In the genomic region with DNA sequence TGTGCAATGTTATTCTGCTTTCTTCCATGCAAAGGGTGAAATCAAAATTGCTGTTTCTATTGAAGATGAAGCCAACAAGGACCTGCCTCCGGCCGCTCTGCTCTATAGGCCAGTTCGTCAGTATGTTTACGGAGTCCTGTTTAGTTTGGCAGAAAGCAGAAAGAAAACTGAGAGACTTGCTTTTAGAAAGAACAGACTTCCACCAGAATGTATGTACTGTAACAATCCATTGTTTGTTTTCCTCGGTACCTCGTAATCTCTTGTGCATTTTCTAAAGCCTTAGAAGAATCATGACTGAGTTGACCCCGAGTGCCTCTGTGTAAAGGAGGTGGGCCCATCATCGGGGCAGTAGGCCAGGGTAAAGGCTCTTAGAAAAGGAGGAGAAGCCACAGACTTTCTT, we compare ENCODE assay signal across 21 cellular contexts.
"Had no signal": no experiment of that assay in that cellular context is flagged by ENCODE, and none has a peak within 500 bp of the region (broad histone marks: within the 10 kb centered on the region; RNA-seq: fewer than 3 reads in every experiment).

No MANE protein-coding gene starts in this region.

- H3K27ac ChIP-seq: gastroesophageal sphincter, parathyroid adenoma, right atrium auricular region, skin epidermis, suprapubic skin, thyroid gland had no signal

- H3K4me1 ChIP-seq: gastroesophageal sphincter, parathyroid adenoma, right atrium auricular region, thyroid gland had no signal

- DNase-seq: cortex of kidney; effector CD8-positive, alpha-beta T cell; glutamatergic neuron; immature natural killer cell; kidney; left cardiac atrium; left ventricle myocardium superior; mesenchymal stem cell; midbrain; naive B cell; sigmoid colon; stimulated activated CD4-positive, alpha-beta T cell treated with anti-CD3 and anti-CD28 coated beads, Interleukin-12 subunit alpha, Interleukin-12 subunit beta, amount 100 ng/mL, for 4 hours; stimulated activated naive CD4-positive, alpha-beta T cell treated with Interleukin-2 at 50 U/mL for 16 hours had no signal

- H3K4me3 ChIP-seq: dorsolateral prefrontal cortex, gastroesophageal sphincter, lung, right atrium auricular region, sigmoid colon, skin epidermis, suprapubic skin, thyroid gland had no signal

- H3K9ac ChIP-seq: parathyroid adenoma had no signal

- ATAC-seq: gastroesophageal sphincter, left cardiac atrium had no signal

- H3K27me3 ChIP-seq: dorsolateral prefrontal cortex, gastroesophageal sphincter, right atrium auricular region, sigmoid colon, suprapubic skin, thyroid gland had no signal

- H3K9me3 ChIP-seq: gastroesophageal sphincter, right atrium auricular region, sigmoid colon, suprapubic skin, thyroid gland had no signal
